Comparison of ENCODE assay signal across 1 cellular context in the genomic region with DNA sequence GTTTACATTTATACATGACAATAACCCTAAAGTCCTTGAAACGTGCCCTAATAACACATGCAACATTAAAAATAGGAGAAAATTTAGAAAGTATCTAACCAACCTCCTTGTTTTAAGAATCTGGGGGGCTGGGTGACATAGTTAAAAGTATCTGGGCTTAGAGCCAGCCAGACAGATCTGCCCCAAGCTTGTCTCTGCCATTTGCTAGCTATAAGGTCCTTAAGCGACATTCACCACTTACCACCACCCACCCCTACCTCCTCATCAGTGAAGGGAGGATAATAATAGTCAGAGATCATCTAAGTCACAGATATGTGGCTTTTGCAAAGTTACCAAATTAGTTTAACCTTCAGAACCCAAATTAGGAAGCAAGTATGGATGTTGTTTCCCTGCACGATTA.
TF ChIP-seq lines count a peak whose summit lies in the region.

No MANE protein-coding gene starts in this region.

TF ChIP-seq in HepG2, 621 proteins besides CTCF, POLR2A, EP300 and RAD21:
- TF ChIP-seq ZNF552 (CRISPR knock-in tag; IDR thresholded peaks at IDR 0.05; ENCODE audit: borderline replicate concordance) (no peak), MXD4 (CRISPR knock-in tag; IDR thresholded peaks at IDR 0.05) (no peak)
- TF ChIP-seq, protein P1, sequence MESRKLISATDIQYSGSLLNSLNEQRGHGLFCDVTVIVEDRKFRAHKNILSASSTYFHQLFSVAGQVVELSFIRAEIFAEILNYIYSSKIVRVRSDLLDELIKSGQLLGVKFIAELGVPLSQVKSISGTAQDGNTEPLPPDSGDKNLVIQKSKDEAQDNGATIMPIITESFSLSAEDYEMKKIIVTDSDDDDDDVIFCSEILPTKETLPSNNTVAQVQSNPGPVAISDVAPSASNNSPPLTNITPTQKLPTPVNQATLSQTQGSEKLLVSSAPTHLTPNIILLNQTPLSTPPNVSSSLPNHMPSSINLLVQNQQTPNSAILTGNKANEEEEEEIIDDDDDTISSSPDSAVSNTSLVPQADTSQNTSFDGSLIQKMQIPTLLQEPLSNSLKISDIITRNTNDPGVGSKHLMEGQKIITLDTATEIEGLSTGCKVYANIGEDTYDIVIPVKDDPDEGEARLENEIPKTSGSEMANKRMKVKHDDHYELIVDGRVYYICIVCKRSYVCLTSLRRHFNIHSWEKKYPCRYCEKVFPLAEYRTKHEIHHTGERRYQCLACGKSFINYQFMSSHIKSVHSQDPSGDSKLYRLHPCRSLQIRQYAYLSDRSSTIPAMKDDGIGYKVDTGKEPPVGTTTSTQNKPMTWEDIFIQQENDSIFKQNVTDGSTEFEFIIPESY (CRISPR knock-in tag; IDR thresholded peaks at IDR 0.05) = no peak
